Comparison of ENCODE assay signal across 8 cellular contexts in genomic region chr17:28598799-28599310, GRCh38.
DNase-seq lines count a peak whose midpoint lies in the region; ATAC-seq lines count a peak whose summit lies in the region.

TSS of gene SPAG5 (minus strand) at chr17:28599025. CDS start at chr17:28598946, 79 bp downstream.

- H3K27me3 ChIP-seq in BLaER1 treated with 17β-estradiol and CSF1 and Interleukin-3, amounts not matched to agents 10 nM and 100 nM: no peaks in the 10 kb centered on the region

- H3K4me2 ChIP-seq in BLaER1 treated with 17β-estradiol and CSF1 and Interleukin-3, amounts not matched to agents 10 nM and 100 nM: peak within 1 kb of the TSS; percentile 88 to 99 (median 95)

- no peaks in the 10 kb centered on the region for H3K9me3 ChIP-seq in BLaER1 treated with 17β-estradiol and CSF1 and Interleukin-3, amounts not matched to agents 10 nM and 100 nM (replicated peaks in 1 of 11)

- peak; percentile 98 for DNase-seq in NCI-H69 (lab: John Stamatoyannopoulos, UW)
- DNase-seq in activated CD4-positive, alpha-beta T cell treated with anti-CD3 and anti-CD28 coated beads, Interleukin-2, amount 50 U/mL, for 1 hour: peak; percentile 94
- DNase-seq in dedifferentiated amniotic fluid mesenchymal stem cell (ENCODE audit: extremely low spot score): peak; percentile 86
- peak; percentile 97 for DNase-seq in left kidney (ENCODE audit: low read depth, low spot score)
- DNase-seq in stimulated activated CD4-positive, alpha-beta T cell treated with anti-CD3 and anti-CD28 coated beads, Interleukin-1b, Interleukin-23, amount 100 ng/mL, for 48 hours: peak; percentile 94

- H3K27ac ChIP-seq in BLaER1 treated with 17β-estradiol and CSF1 and Interleukin-3, amounts not matched to agents 10 nM and 100 nM: peak within 1 kb of the TSS; percentile 81 to 96 (median 89)

- peaks cover 0 to 6% (median 0%) of the 10 kb centered on the region in 11 experiments; a peak in 4 of 22 replicates for H4K20me1 ChIP-seq in BLaER1 treated with 17β-estradiol and CSF1 and Interleukin-3, amounts not matched to agents 10 nM and 100 nM

- H3K4me3 ChIP-seq in BLaER1 treated with 17β-estradiol and CSF1 and Interleukin-3, amounts not matched to agents 10 nM and 100 nM: peak within 1 kb of the TSS; percentile 67 to 89 (median 77)

- peaks cover 25 to 40% (median 31%) of the 10 kb centered on the region in 10 experiments for H3K4me1 ChIP-seq in BLaER1 treated with 17β-estradiol and CSF1 and Interleukin-3, amounts not matched to agents 10 nM and 100 nM

- H3K36me3 ChIP-seq in BLaER1 treated with 17β-estradiol and CSF1 and Interleukin-3, amounts not matched to agents 10 nM and 100 nM: peaks cover 0 to 56% (median 31%) of the 10 kb centered on the region in 11 experiments; a peak in 18 of 22 replicates

- peak within 1 kb of the TSS; percentile 86 to 93 (median 91) for H3K9ac ChIP-seq in BLaER1 treated with 17β-estradiol and CSF1 and Interleukin-3, amounts not matched to agents 10 nM and 100 nM

- ATAC-seq in GM19351 (IDR thresholded peaks at IDR 0.05; ENCODE audit: unreplicated experiment) (peak; percentile 75), HG03520 (IDR thresholded peaks at IDR 0.05; ENCODE audit: unreplicated experiment) (peak; percentile 75)

Comparison
In these comparisons a context has a peak if more than half of its experiments do, and no peak if none do; other contexts are left out.
1. Peak in every context shown above with its lines: DNase-seq, ATAC-seq, H3K4me3 ChIP-seq and H3K27ac ChIP-seq.